1 cellular context compared by ENCODE assay signal in the genomic region with DNA sequence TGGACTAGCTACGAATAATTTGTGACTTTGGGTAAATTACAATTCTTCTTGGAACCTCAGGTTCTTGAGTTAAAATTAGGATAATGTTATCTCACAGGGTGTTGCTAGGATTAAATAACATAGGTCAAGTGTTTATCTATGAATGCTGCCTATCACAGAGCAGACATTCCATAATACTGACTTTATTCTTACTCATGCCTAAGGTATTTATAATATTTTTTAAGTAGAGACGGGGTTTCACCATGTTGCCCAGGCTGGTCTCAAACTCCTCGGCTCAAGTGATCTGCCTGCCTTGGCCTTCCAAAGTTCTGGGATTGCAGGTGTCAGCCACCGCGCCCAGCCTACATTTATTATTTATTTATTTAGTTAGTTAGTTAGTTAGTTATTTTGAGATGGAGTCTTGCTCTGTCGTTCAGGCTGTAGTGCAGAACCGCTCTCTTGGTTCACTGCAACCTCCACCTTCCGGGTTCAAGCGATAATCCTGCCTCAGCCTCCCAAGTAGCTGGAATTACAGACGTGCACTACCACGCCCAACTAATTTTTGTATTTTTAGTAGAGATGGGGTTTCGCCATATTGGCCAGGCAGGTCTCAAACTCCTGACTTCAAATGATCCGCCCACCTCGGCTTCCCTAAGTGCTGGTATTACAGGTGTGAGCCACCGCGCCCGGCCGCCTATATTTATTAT.
TF ChIP-seq lines count a peak whose summit lies in the region.

No MANE protein-coding gene starts in this region.

TF ChIP-seq in K562, 482 proteins besides CTCF, POLR2A, EP300 and RAD21 (continues in another document):
- no peak for TF ChIP-seq DNMT1 (IDR thresholded peaks at IDR 0.05)
- TF ChIP-seq ELF4 (CRISPR knock-in tag; IDR thresholded peaks at IDR 0.05) = no peak
- TF ChIP-seq, protein P1, sequence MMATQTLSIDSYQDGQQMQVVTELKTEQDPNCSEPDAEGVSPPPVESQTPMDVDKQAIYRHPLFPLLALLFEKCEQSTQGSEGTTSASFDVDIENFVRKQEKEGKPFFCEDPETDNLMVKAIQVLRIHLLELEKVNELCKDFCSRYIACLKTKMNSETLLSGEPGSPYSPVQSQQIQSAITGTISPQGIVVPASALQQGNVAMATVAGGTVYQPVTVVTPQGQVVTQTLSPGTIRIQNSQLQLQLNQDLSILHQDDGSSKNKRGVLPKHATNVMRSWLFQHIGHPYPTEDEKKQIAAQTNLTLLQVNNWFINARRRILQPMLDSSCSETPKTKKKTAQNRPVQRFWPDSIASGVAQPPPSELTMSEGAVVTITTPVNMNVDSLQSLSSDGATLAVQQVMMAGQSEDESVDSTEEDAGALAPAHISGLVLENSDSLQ (IDR thresholded peaks at IDR 0.05) = no peak
- TF ChIP-seq ZC3H4 (CRISPR knock-in tag; IDR thresholded peaks at IDR 0.05; ENCODE audit: borderline replicate concordance) = no peak
- TF ChIP-seq DMBX1 (CRISPR knock-in tag; IDR thresholded peaks at IDR 0.05; ENCODE audit: borderline replicate concordance) = no peak
- no peak for TF ChIP-seq ZNF436 (CRISPR knock-in tag; IDR thresholded peaks at IDR 0.05)
- TF ChIP-seq, protein P2, sequence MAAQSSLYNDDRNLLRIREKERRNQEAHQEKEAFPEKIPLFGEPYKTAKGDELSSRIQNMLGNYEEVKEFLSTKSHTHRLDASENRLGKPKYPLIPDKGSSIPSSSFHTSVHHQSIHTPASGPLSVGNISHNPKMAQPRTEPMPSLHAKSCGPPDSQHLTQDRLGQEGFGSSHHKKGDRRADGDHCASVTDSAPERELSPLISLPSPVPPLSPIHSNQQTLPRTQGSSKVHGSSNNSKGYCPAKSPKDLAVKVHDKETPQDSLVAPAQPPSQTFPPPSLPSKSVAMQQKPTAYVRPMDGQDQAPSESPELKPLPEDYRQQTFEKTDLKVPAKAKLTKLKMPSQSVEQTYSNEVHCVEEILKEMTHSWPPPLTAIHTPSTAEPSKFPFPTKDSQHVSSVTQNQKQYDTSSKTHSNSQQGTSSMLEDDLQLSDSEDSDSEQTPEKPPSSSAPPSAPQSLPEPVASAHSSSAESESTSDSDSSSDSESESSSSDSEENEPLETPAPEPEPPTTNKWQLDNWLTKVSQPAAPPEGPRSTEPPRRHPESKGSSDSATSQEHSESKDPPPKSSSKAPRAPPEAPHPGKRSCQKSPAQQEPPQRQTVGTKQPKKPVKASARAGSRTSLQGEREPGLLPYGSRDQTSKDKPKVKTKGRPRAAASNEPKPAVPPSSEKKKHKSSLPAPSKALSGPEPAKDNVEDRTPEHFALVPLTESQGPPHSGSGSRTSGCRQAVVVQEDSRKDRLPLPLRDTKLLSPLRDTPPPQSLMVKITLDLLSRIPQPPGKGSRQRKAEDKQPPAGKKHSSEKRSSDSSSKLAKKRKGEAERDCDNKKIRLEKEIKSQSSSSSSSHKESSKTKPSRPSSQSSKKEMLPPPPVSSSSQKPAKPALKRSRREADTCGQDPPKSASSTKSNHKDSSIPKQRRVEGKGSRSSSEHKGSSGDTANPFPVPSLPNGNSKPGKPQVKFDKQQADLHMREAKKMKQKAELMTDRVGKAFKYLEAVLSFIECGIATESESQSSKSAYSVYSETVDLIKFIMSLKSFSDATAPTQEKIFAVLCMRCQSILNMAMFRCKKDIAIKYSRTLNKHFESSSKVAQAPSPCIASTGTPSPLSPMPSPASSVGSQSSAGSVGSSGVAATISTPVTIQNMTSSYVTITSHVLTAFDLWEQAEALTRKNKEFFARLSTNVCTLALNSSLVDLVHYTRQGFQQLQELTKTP (IDR thresholded peaks at IDR 0.05; ENCODE audit: low read depth in 1 of 2, partially characterized antibody in 2 of 2) = peak in 1 of 2 experiments; percentile 1
- no peak for TF ChIP-seq ETV5 (CRISPR knock-in tag; IDR thresholded peaks at IDR 0.05; ENCODE audit: low read depth)
- TF ChIP-seq STAG1 (CRISPR knock-in tag; IDR thresholded peaks at IDR 0.05; ENCODE audit: borderline replicate concordance) = no peak
- TF ChIP-seq ETS2 (tag; IDR thresholded peaks at IDR 0.05; ENCODE audit: borderline replicate concordance, poor library complexity, severe bottlenecking) = no peak
- TF ChIP-seq NCOA4 (IDR thresholded peaks at IDR 0.05; ENCODE audit: partially characterized antibody) = no peak
- no peak for TF ChIP-seq SIX5 (IDR thresholded peaks at IDR 0.05; ENCODE audit: borderline replicate concordance in 1 of 2, insufficient read depth in 1 of 2, low read depth in 1 of 2, low read length in 2 of 2)
- TF ChIP-seq, protein P3, sequence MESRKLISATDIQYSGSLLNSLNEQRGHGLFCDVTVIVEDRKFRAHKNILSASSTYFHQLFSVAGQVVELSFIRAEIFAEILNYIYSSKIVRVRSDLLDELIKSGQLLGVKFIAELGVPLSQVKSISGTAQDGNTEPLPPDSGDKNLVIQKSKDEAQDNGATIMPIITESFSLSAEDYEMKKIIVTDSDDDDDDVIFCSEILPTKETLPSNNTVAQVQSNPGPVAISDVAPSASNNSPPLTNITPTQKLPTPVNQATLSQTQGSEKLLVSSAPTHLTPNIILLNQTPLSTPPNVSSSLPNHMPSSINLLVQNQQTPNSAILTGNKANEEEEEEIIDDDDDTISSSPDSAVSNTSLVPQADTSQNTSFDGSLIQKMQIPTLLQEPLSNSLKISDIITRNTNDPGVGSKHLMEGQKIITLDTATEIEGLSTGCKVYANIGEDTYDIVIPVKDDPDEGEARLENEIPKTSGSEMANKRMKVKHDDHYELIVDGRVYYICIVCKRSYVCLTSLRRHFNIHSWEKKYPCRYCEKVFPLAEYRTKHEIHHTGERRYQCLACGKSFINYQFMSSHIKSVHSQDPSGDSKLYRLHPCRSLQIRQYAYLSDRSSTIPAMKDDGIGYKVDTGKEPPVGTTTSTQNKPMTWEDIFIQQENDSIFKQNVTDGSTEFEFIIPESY (CRISPR knock-in tag; IDR thresholded peaks at IDR 0.05) = peak; percentile 13; the same call in 1 of the 2 replicates
- TF ChIP-seq, protein P4, sequence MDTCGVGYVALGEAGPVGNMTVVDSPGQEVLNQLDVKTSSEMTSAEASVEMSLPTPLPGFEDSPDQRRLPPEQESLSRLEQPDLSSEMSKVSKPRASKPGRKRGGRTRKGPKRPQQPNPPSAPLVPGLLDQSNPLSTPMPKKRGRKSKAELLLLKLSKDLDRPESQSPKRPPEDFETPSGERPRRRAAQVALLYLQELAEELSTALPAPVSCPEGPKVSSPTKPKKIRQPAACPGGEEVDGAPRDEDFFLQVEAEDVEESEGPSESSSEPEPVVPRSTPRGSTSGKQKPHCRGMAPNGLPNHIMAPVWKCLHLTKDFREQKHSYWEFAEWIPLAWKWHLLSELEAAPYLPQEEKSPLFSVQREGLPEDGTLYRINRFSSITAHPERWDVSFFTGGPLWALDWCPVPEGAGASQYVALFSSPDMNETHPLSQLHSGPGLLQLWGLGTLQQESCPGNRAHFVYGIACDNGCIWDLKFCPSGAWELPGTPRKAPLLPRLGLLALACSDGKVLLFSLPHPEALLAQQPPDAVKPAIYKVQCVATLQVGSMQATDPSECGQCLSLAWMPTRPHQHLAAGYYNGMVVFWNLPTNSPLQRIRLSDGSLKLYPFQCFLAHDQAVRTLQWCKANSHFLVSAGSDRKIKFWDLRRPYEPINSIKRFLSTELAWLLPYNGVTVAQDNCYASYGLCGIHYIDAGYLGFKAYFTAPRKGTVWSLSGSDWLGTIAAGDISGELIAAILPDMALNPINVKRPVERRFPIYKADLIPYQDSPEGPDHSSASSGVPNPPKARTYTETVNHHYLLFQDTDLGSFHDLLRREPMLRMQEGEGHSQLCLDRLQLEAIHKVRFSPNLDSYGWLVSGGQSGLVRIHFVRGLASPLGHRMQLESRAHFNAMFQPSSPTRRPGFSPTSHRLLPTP (IDR thresholded peaks at IDR 0.05; ENCODE audit: borderline replicate concordance, extremely low read depth, insufficient read length) = no peak
- no peak for TF ChIP-seq ZNF584 (CRISPR knock-in tag; IDR thresholded peaks at IDR 0.05; ENCODE audit: low read depth)
- TF ChIP-seq, protein P5, sequence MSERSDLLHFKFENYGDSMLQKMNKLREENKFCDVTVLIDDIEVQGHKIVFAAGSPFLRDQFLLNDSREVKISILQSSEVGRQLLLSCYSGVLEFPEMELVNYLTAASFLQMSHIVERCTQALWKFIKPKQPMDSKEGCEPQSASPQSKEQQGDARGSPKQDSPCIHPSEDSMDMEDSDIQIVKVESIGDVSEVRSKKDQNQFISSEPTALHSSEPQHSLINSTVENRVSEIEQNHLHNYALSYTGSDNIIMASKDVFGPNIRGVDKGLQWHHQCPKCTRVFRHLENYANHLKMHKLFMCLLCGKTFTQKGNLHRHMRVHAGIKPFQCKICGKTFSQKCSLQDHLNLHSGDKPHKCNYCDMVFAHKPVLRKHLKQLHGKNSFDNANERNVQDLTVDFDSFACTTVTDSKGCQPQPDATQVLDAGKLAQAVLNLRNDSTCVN (CRISPR knock-in tag; IDR thresholded peaks at IDR 0.05) = no peak
- no peak for TF ChIP-seq RBFOX2 (IDR thresholded peaks at IDR 0.05; ENCODE audit: low read depth, low read length)
- TF ChIP-seq HSF4 (CRISPR knock-in tag; IDR thresholded peaks at IDR 0.05; ENCODE audit: borderline replicate concordance) = no peak
- TF ChIP-seq SMAD1 (IDR thresholded peaks at IDR 0.05; ENCODE audit: low read depth, low read length, partially characterized antibody) = no peak
- no peak for TF ChIP-seq DIDO1 (tag; IDR thresholded peaks at IDR 0.05; ENCODE audit: low read depth)
- TF ChIP-seq BRD9 (IDR thresholded peaks at IDR 0.05; ENCODE audit: low read depth, partially characterized antibody) = no peak
- TF ChIP-seq E2F3 (CRISPR knock-in tag; IDR thresholded peaks at IDR 0.05) = no peak
- TF ChIP-seq, protein P6, sequence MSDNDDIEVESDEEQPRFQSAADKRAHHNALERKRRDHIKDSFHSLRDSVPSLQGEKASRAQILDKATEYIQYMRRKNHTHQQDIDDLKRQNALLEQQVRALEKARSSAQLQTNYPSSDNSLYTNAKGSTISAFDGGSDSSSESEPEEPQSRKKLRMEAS (CRISPR knock-in tag; IDR thresholded peaks at IDR 0.05) = no peak
- TF ChIP-seq ZFPM2 (CRISPR knock-in tag; IDR thresholded peaks at IDR 0.05) = no peak
- TF ChIP-seq, protein P7, sequence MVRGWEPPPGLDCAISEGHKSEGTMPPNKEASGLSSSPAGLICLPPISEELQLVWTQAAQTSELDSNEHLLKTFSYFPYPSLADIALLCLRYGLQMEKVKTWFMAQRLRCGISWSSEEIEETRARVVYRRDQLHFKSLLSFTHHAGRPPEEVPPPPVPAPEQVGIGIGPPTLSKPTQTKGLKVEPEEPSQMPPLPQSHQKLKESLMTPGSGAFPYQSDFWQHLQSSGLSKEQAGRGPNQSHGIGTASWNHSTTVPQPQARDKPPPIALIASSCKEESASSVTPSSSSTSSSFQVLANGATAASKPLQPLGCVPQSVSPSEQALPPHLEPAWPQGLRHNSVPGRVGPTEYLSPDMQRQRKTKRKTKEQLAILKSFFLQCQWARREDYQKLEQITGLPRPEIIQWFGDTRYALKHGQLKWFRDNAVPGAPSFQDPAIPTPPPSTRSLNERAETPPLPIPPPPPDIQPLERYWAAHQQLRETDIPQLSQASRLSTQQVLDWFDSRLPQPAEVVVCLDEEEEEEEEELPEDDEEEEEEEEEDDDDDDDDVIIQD (CRISPR knock-in tag; IDR thresholded peaks at IDR 0.05) = no peak
- no peak for TF ChIP-seq LEF1 (IDR thresholded peaks at IDR 0.05)
- TF ChIP-seq, protein P8, sequence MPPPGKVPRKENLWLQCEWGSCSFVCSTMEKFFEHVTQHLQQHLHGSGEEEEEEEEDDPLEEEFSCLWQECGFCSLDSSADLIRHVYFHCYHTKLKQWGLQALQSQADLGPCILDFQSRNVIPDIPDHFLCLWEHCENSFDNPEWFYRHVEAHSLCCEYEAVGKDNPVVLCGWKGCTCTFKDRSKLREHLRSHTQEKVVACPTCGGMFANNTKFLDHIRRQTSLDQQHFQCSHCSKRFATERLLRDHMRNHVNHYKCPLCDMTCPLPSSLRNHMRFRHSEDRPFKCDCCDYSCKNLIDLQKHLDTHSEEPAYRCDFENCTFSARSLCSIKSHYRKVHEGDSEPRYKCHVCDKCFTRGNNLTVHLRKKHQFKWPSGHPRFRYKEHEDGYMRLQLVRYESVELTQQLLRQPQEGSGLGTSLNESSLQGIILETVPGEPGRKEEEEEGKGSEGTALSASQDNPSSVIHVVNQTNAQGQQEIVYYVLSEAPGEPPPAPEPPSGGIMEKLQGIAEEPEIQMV (tag; conservative IDR thresholded peaks at IDR 0.05; ENCODE audit: low read depth) = no peak
- TF ChIP-seq, protein P9, sequence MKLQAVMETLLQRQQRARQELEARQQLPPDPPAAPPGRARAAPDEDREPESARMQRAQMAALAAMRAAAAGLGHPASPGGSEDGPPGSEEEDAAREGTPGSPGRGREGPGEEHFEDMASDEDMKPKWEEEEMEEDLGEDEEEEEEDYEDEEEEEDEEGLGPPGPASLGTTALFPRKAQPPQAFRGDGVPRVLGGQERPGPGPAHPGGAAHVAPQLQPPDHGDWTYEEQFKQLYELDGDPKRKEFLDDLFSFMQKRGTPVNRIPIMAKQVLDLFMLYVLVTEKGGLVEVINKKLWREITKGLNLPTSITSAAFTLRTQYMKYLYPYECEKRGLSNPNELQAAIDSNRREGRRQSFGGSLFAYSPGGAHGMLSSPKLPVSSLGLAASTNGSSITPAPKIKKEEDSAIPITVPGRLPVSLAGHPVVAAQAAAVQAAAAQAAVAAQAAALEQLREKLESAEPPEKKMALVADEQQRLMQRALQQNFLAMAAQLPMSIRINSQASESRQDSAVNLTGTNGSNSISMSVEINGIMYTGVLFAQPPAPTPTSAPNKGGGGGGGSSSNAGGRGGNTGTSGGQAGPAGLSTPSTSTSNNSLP (IDR thresholded peaks at IDR 0.05; ENCODE audit: borderline replicate concordance, low read depth, low read length) = 0 out of 2 replicates have a peak, but pooled peaks have one; percentile 4
- TF ChIP-seq, protein P10, sequence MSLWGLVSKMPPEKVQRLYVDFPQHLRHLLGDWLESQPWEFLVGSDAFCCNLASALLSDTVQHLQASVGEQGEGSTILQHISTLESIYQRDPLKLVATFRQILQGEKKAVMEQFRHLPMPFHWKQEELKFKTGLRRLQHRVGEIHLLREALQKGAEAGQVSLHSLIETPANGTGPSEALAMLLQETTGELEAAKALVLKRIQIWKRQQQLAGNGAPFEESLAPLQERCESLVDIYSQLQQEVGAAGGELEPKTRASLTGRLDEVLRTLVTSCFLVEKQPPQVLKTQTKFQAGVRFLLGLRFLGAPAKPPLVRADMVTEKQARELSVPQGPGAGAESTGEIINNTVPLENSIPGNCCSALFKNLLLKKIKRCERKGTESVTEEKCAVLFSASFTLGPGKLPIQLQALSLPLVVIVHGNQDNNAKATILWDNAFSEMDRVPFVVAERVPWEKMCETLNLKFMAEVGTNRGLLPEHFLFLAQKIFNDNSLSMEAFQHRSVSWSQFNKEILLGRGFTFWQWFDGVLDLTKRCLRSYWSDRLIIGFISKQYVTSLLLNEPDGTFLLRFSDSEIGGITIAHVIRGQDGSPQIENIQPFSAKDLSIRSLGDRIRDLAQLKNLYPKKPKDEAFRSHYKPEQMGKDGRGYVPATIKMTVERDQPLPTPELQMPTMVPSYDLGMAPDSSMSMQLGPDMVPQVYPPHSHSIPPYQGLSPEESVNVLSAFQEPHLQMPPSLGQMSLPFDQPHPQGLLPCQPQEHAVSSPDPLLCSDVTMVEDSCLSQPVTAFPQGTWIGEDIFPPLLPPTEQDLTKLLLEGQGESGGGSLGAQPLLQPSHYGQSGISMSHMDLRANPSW (CRISPR knock-in tag; IDR thresholded peaks at IDR 0.05) = no peak
- TF ChIP-seq FOSL1 (tag; conservative IDR thresholded peaks at IDR 0.05) = peak; percentile 62
- TF ChIP-seq HNRNPL (IDR thresholded peaks at IDR 0.05; ENCODE audit: low read depth, low read length) = no peak
